Comparison of ENCODE assay signal across 8 cellular contexts in the genomic region with DNA sequence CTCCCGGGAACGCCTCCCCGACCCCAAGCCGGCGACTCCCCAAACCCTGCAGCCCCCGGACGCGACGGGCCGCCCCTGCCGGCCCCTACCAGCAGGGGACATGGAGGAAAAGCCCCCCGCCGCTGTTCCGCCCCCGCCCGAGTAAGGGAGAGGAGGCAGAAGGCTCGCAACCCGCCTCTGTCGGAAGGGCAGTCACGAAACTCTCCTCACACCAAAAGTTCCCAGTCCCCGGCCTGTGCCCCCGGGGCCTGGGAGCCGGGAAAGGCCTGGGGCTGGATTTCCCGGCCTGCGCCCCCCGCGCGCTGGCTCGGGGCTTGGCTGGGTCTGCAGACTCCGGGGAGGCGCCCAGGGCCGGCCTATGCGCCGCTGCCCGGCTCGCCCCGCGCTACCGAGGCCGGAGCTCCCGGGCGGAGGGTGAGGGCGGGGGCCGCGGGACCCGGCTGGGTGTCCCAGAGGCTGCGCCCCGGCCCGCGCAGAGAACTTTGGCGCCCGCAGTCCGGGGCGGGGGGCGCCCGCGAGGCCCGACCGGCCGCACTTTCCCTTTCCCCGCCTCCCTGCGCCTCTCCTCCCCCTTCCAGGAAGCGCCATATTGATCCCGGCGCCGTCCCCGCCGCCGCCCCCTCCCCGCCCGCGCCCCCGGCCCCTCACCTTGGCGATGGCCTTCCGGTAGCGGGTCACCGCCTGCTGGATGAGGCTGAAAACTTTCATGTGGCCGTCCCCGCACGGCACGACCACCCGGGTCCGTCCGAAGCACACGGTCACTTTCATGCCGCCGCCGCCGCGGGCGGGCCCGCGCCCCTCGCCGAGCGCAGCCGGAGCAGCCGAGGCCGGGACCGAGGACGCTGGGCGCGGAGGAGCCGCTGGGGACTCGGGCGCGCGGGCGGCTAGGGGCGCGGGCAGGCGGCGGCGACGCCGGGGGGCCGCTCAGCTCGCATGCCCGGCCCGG. TPM values are rescaled to one million over a fixed set of nuclear protein-coding genes. Genes with fewer than 3 reads are reported as not detected.
A peak's percentile ranks its signal among the peaks of the same experiment; 100 is the strongest.
DNase-seq lines count a peak whose midpoint lies in the region; ATAC-seq, FAIRE-seq and TF ChIP-seq lines count a peak whose summit lies in the region.

No MANE protein-coding gene starts in this region.

- peak; percentile 73 for ATAC-seq in Panc1

- WGBS in ectodermal cell, 2 experiments = 0% methylated on average over 119 to 120 of the region's 120 CpGs
- WGBS in mesodermal cell (ENCODE audit: insufficient coverage in 2 of 2), 2 experiments = 1% methylated on average over 41 to 95 of the region's 120 CpGs

- in situ Hi-C loops in Panc1 (cut with HindIII; ENCODE audit: low pct_unique_long_range_greater_than_20kb, low sequenced_read_pairs) = no loop called here

- H3K4me1 ChIP-seq in Panc1 (ENCODE audit: control insufficient read depth, insufficient read depth, low read length) (peaks cover 20% of the 10 kb centered on the region), ectodermal cell (ENCODE audit: control insufficient read depth, insufficient read depth, low read length) (peaks cover 25% of the 10 kb centered on the region), mesodermal cell (ENCODE audit: control insufficient read depth, insufficient read depth, low read length, poor library complexity, severe bottlenecking) (peaks cover 27% of the 10 kb centered on the region), uterus (peaks cover 4 to 13% of the 10 kb centered on the region in 2 donors)

- H3K27me3 ChIP-seq in Panc1 (ENCODE audit: control insufficient read depth, insufficient read depth, low read length) (no peaks in the 10 kb centered on the region), ectodermal cell (ENCODE audit: control insufficient read depth, insufficient read depth, low read length, poor library complexity, severe bottlenecking) (peaks cover 25% of the 10 kb centered on the region), uterus (no peaks in the 10 kb centered on the region)

- BruUV-seq in Panc1 (replicated peaks; lab: Mats Ljungman, UMichigan) = no TSS peak

- POLR2A ChIA-PET in Panc1 (lab: Charles Lee) = interaction anchor here (0.5 to 0.6 kb wide), 2 partner anchors 98 to 148 kb away, joined by 6 to 17 read pairs; no protein-coding TSS in a partner anchor

- peak; percentile 66 for DNase-seq in ELR (ENCODE audit: low read depth)
- peak; percentile 28 for DNase-seq in H54 (ENCODE audit: insufficient read length, low spot score)
- no peak for DNase-seq in Panc1 (ENCODE audit: low read depth, low spot score)
- peak; percentile 47 to 58 for DNase-seq in uterus
- no peak for DNase-seq in stimulated activated CD4-positive, alpha-beta T cell treated with anti-CD3 and anti-CD28 coated beads, Interleukin-12 subunit alpha, Interleukin-12 subunit beta, amount 100 ng/mL, for 4 hours
- no peak for DNase-seq in activated gamma-delta T cell (lab: John Stamatoyannopoulos, UW)

- H3K27ac ChIP-seq in Panc1 (ENCODE audit: low read length) (peak overlapping the region; percentile 51; the same call in 1 of the 2 replicates), ectodermal cell (ENCODE audit: insufficient read depth, low read depth, low read length, poor library complexity, severe bottlenecking) (peak overlapping the region; percentile 67), mesodermal cell (ENCODE audit: low read depth, low read length, severe bottlenecking) (peak overlapping the region; percentile 88), uterus (peak overlapping the region; percentile 88 to 95)

- H3K9me3 ChIP-seq in Panc1 (ENCODE audit: control insufficient read depth, insufficient read depth, low read depth, low read length) (no peaks in the 10 kb centered on the region), ectodermal cell (ENCODE audit: control insufficient read depth, low read length) (no peaks in the 10 kb centered on the region), mesodermal cell (ENCODE audit: control insufficient read depth, low read length) (no peaks in the 10 kb centered on the region), uterus (no peaks in the 10 kb centered on the region)

- peak; percentile 32; the same call in 1 of the 2 replicates for TF ChIP-seq CTCF in Panc1 (IDR thresholded peaks at IDR 0.05)
- TF ChIP-seq CTCF in uterus (IDR thresholded peaks at IDR 0.05) = no peak

- intact Hi-C loops in Panc1 (cut with micrococcal nuclease; ENCODE audit: unreplicated experiment) = loop anchor here (10.0 kb wide), 1 partner anchor 150 kb away; no protein-coding TSS in a partner anchor
- intact Hi-C loops in uterus (cut with DNase I; ENCODE audit: low total_unique reads) = loop anchor here (10.0 kb wide), 1 partner anchor 130 kb away; no protein-coding TSS in a partner anchor

- no peak for TF ChIP-seq POLR2A in H54 (IDR thresholded peaks at IDR 0.05; ENCODE audit: low read depth, low read length)
- TF ChIP-seq POLR2A in uterus (IDR thresholded peaks at IDR 0.05) = peak in 1 of 2 donors; percentile 9

- H3K4me3 ChIP-seq in Panc1 (ENCODE audit: low read depth in 2 of 2, low read length in 2 of 2) (peak overlapping the region; percentile 61 to 70), ectodermal cell (ENCODE audit: insufficient read depth, low read depth, low read length) (peak overlapping the region; percentile 89), mesodermal cell (ENCODE audit: extremely low read depth, insufficient read depth, low read length, poor library complexity, severe bottlenecking) (peak overlapping the region; percentile 91), uterus (peak overlapping the region; percentile 56 to 94)

- FAIRE-seq in H54 (lab: Jason Lieb, UNC) = no peak

- H3K36me3 ChIP-seq in Panc1 (ENCODE audit: control insufficient read depth, insufficient read depth, low read length) (no peaks in the 10 kb centered on the region; the same call in 1 of the 2 replicates), ectodermal cell (ENCODE audit: control insufficient read depth, insufficient read depth, low read length) (no peaks in the 10 kb centered on the region), mesodermal cell (ENCODE audit: control insufficient read depth, insufficient read depth, low read length) (no peaks in the 10 kb centered on the region), uterus (no peaks in the 10 kb centered on the region)

- CTCF ChIA-PET in Panc1 (lab: Charles Lee) = no interaction called here

RNA-seq across cellular contexts. Expression of gene PARD3, which starts 0.6 kb away (rescaled TPM):
- 29.8 TPM for total RNA-seq in Panc1 (2021; ENCODE audit: unreplicated experiment)
- polyA plus RNA-seq in Panc1 (2012; ENCODE audit: insufficient read length) = 17.4 TPM
- polyA plus RNA-seq in ectodermal cell (2013, experiment 1 of 4) = 44.0 TPM
- polyA plus RNA-seq in ectodermal cell (2013, experiment 2 of 4) = 47.7 TPM
- polyA plus RNA-seq in ectodermal cell (2013, experiment 3 of 4) = 32.8 TPM
- polyA plus RNA-seq in ectodermal cell (2013, experiment 4 of 4) = 38.9 TPM
- 40.8 TPM for polyA plus RNA-seq in mesodermal cell (2013, experiment 1 of 2)
- polyA plus RNA-seq in mesodermal cell (2013, experiment 2 of 2) = 43.7 TPM
- total RNA-seq in uterus = 10 to 100 TPM; 42.1 to 96.1 (median 51.5) TPM

Comparison
In these comparisons a context has a peak if more than half of its experiments do, and no peak if none do; other contexts are left out.
1. DNase-seq: peak in ELR (single experiment), H54 (single experiment) and uterus (2 of 2); none in Panc1 (single experiment), stimulated activated CD4-positive, alpha-beta T cell treated with anti-CD3 and anti-CD28 coated beads, Interleukin-12 subunit alpha, Interleukin-12 subunit beta, amount 100 ng/mL, for 4 hours (single experiment) and activated gamma-delta T cell (single experiment).
2. Peak in every context shown above with its lines, with median percentiles within 50 percentile points of each other: H3K27ac ChIP-seq and H3K4me3 ChIP-seq.